ENCODE assay signal across 23 cellular contexts in genomic region chr7:87427289-87427688, GRCh38. TPM values are rescaled to one million over a fixed set of nuclear protein-coding genes. Genes with fewer than 3 reads are reported as not detected.
DNase-seq lines count a peak whose midpoint lies in the region; ATAC-seq, FAIRE-seq and TF ChIP-seq lines count a peak whose summit lies in the region.
"Had no signal": no experiment of that assay in that cellular context is flagged by ENCODE, and none has a peak within 500 bp of the region (broad histone marks: within the 10 kb centered on the region; RNA-seq: fewer than 3 reads in every experiment).

No MANE protein-coding gene starts in this region.

- TF ChIP-seq CTCF in liver (IDR thresholded peaks at IDR 0.05; ENCODE audit: low read depth, low read length, missing input control): no peak
- no peak for TF ChIP-seq CTCF in HepG2 (CRISPR knock-in tag; IDR thresholded peaks at IDR 0.05)
- no peak for TF ChIP-seq CTCF in epithelial cell of esophagus (IDR thresholded peaks at IDR 0.05; ENCODE audit: insufficient read depth, low read depth, low read length, missing control alignments)
- no peak for TF ChIP-seq CTCF in mucosa of descending colon (IDR thresholded peaks at IDR 0.05)
- TF ChIP-seq CTCF in Caco-2 (IDR thresholded peaks at IDR 0.05; ENCODE audit: insufficient read depth in 1 of 2, low read depth in 1 of 2, low read length in 1 of 2, severe bottlenecking in 1 of 2, unreplicated experiment in 1 of 2): no peak

- no peak for TF ChIP-seq POLR2A in HepG2 (IDR thresholded peaks at IDR 0.05; ENCODE audit: insufficient read depth in 1 of 2, low read depth in 2 of 2, low read length in 2 of 2)

- H3K27ac ChIP-seq in liver (ENCODE audit: low read depth in 1 of 2, low read length in 2 of 2): no peak overlapping the region
- no peak overlapping the region for H3K27ac ChIP-seq in HepG2 (ENCODE audit: extremely low read length, insufficient read depth, low read length)
- H3K27ac ChIP-seq: A549, GM23248, SK-N-MC had no signal

- H3K79me2 ChIP-seq in HepG2 (ENCODE audit: insufficient read depth, low read length): no peaks in the 10 kb centered on the region

- DNase-seq in HepG2 (ENCODE audit: low spot score): no peak
- peak; percentile 19 for DNase-seq in epithelial cell of esophagus (ENCODE audit: low read depth)
- DNase-seq in mucosa of descending colon: peak in 1 of 3 donors; percentile 22
- DNase-seq in NCI-H2196 treated with DMSO at 0.1 percent for 48 hours (lab: John Stamatoyannopoulos, UW; ENCODE audit: unreplicated experiment): no peak
- DNase-seq in Caco-2: no peak
- DNase-seq in NCI-H524 treated with DMSO at 0.1 percent for 48 hours (lab: John Stamatoyannopoulos, UW): no peak
- DNase-seq: BE2C; CD4-positive, CD25-positive, alpha-beta regulatory T cell; DMS79; GM23248; H9; HFFc6; NCI-H1694 treated with DMSO at 0.1 percent for 48 hours; NCI-H2081 treated with DMSO at 0.1 percent for 48 hours; NCI-H446; NCI-H526 treated with DMSO at 0.1 percent for 48 hours; OCI-M1; SHP77; SW 1271 had no signal

- 95% methylated on average over 3 of the region's 3 CpGs for WGBS in liver
- WGBS in HepG2 (ENCODE audit: low lambda C conversion rate): 100% methylated on average over 3 of the region's 3 CpGs

- intact Hi-C loops in HepG2 (cut with micrococcal nuclease; ENCODE audit: unreplicated experiment) (no loop called here), mucosa of descending colon (cut with DNase I, micrococcal nuclease) (no loop called here), Caco-2 (cut with micrococcal nuclease; ENCODE audit: unreplicated experiment) (no loop called here)

- CTCF ChIA-PET in HepG2 (lab: Yijun Ruan, JAX; ENCODE audit: low intra/inter-chr PET ratio, low total read pairs) (no interaction called here), Caco-2 (lab: Charles Lee) (no interaction called here)

- H3K27me3 ChIP-seq in liver (ENCODE audit: control insufficient read depth in 4 of 4, insufficient read depth in 4 of 4, low read length in 3 of 4) (no peaks in the 10 kb centered on the region), HepG2 (ENCODE audit: control insufficient read depth in 1 of 2, insufficient read depth in 2 of 2, low read length in 2 of 2) (no peaks in the 10 kb centered on the region), Caco-2 (replicated peaks; ENCODE audit: control insufficient read depth, insufficient read depth, low read length) (no peaks in the 10 kb centered on the region)
- H3K27me3 ChIP-seq: BE2C had no signal

- no TSS peak for BruUV-seq in HepG2 (replicated peaks; lab: Mats Ljungman, UMichigan)
- no TSS peak for BruUV-seq in Caco-2 (replicated peaks; lab: Mats Ljungman, UMichigan)

- POLR2A ChIA-PET in HepG2 (lab: Yijun Ruan, JAX): no interaction called here
- POLR2A ChIA-PET in Caco-2 (lab: Charles Lee): no interaction called here

- H3K9ac ChIP-seq in liver (ENCODE audit: low read depth in 1 of 2, low read length in 2 of 2) (no peak overlapping the region), HepG2 (ENCODE audit: insufficient read depth, low read depth, low read length) (no peak overlapping the region)
- H3K9ac ChIP-seq: GM23248 had no signal

- H3K4me3 Mint-ChIP-seq in Caco-2 (ENCODE audit: unreplicated experiment): no peak overlapping the region
- H3K4me3 Mint-ChIP-seq: CD4-positive, CD25-positive, alpha-beta regulatory T cell; H9; HFFc6; IgD-negative memory B cell had no signal

- H3K4me2 ChIP-seq in HepG2 (ENCODE audit: low read depth, low read length): no peak overlapping the region
- H3K4me2 ChIP-seq: A549 had no signal

- no peak for FAIRE-seq in HepG2 (lab: Jason Lieb, UNC)
- FAIRE-seq: A549 had no signal

- TF ChIP-seq EP300 in HepG2 (IDR thresholded peaks at IDR 0.05; ENCODE audit: low read depth in 2 of 2, low read length in 2 of 2) (no peak), HepG2 (CRISPR knock-in tag; IDR thresholded peaks at IDR 0.05; ENCODE audit: borderline replicate concordance) (no peak)

- no peaks in the 10 kb centered on the region for H3K4me1 Mint-ChIP-seq in Caco-2 (ENCODE audit: low read depth, unreplicated experiment)
- H3K4me1 Mint-ChIP-seq: CD4-positive, CD25-positive, alpha-beta regulatory T cell; H9 had no signal

- ATAC-seq in HepG2: no peak
- peak; percentile 45 for ATAC-seq in mucosa of descending colon
- ATAC-seq: A549 had no signal

- no peaks in the 10 kb centered on the region for H3K9me3 Mint-ChIP-seq in Caco-2 (ENCODE audit: unreplicated experiment)
- H3K9me3 Mint-ChIP-seq: H9, HFFc6, IgD-negative memory B cell had no signal

- no peaks in the 10 kb centered on the region for H3K27me3 Mint-ChIP-seq in Caco-2 (ENCODE audit: insufficient read depth, unreplicated experiment)
- H3K27me3 Mint-ChIP-seq: IgD-negative memory B cell had no signal

- H3K36me3 ChIP-seq in liver (ENCODE audit: control insufficient read depth in 4 of 4, insufficient read depth in 3 of 4, low read depth in 1 of 4, low read length in 3 of 4) (peaks cover 5 to 72% (median 70%) of the 10 kb centered on the region in 4 donors), HepG2 (replicated peaks in 1 of 2; ENCODE audit: control insufficient read depth in 1 of 2, insufficient read depth in 2 of 2, low read length in 2 of 2) (peaks cover 2 to 51% of the 10 kb centered on the region in 2 experiments), mucosa of descending colon (ENCODE audit: low read depth) (no peaks in the 10 kb centered on the region), Caco-2 (ENCODE audit: control insufficient read depth, insufficient read depth, low read length) (no peaks in the 10 kb centered on the region)
- H3K36me3 ChIP-seq: BE2C had no signal

- no peak overlapping the region for H2AFZ ChIP-seq in HepG2 (ENCODE audit: low read length)
- H2AFZ ChIP-seq: GM23248 had no signal

- no peaks in the 10 kb centered on the region for H3K36me3 Mint-ChIP-seq in Caco-2 (ENCODE audit: insufficient read depth, unreplicated experiment)
- H3K36me3 Mint-ChIP-seq: CD4-positive, CD25-positive, alpha-beta regulatory T cell had no signal

- TF ChIP-seq RAD21 in liver (IDR thresholded peaks at IDR 0.05) (no peak), HepG2 (CRISPR knock-in tag; IDR thresholded peaks at IDR 0.05) (no peak)

- H3K4me1 ChIP-seq in liver (ENCODE audit: control insufficient read depth in 4 of 4, insufficient read depth in 4 of 4, low read length in 3 of 4): no peaks in the 10 kb centered on the region
- no peaks in the 10 kb centered on the region for H3K4me1 ChIP-seq in HepG2 (ENCODE audit: insufficient read depth, low read length)
- no peaks in the 10 kb centered on the region for H3K4me1 ChIP-seq in mucosa of descending colon (ENCODE audit: low read depth)
- no peaks in the 10 kb centered on the region for H3K4me1 ChIP-seq in Caco-2
- H3K4me1 ChIP-seq: A549, BE2C had no signal

- H4K20me1 ChIP-seq in HepG2 (ENCODE audit: insufficient read depth, low read length): no peaks in the 10 kb centered on the region

- no peaks in the 10 kb centered on the region for H3K9me3 ChIP-seq in liver (ENCODE audit: control insufficient read depth in 4 of 4, low read length in 3 of 4)
- no peaks in the 10 kb centered on the region for H3K9me3 ChIP-seq in HepG2 (ENCODE audit: low read length)
- no peaks in the 10 kb centered on the region for H3K9me3 ChIP-seq in mucosa of descending colon
- H3K9me3 ChIP-seq in Caco-2: no peaks in the 10 kb centered on the region
- H3K9me3 ChIP-seq: A549, BE2C had no signal

- no peak overlapping the region for H3K27ac Mint-ChIP-seq in Caco-2 (ENCODE audit: unreplicated experiment)
- H3K27ac Mint-ChIP-seq: CD4-positive, CD25-positive, alpha-beta regulatory T cell; HFFc6; IgD-negative memory B cell had no signal

- H3K4me3 ChIP-seq in liver (ENCODE audit: low read depth in 1 of 3, low read length in 3 of 3) (no peak overlapping the region), HepG2 (replicated peaks in 1 of 3; ENCODE audit: insufficient read depth in 1 of 3, low read depth in 2 of 3, low read length in 3 of 3) (no peak overlapping the region), epithelial cell of esophagus (ENCODE audit: low read length) (no peak overlapping the region), mucosa of descending colon (no peak overlapping the region), Caco-2 (ENCODE audit: low read depth, low read length) (no peak overlapping the region)
- H3K4me3 ChIP-seq: A549, GM23248, SK-N-MC had no signal

- in situ Hi-C loops in HepG2 (cut with HindIII; ENCODE audit: extremely low pct_ligation_motif_present, low pct_unique_long_range_greater_than_20kb): no loop called here

TF ChIP-seq in liver, 16 proteins besides CTCF, POLR2A, EP300 and RAD21 (continues in another document):
- TF ChIP-seq YY1 (IDR thresholded peaks at IDR 0.05): no peak

RNA-seq across cellular contexts. Expression of gene ABCB4, which starts 48.2 kb away (rescaled TPM):
- total RNA-seq in liver (100 to 1,000 TPM in 1 of 2 donors, 1 to 10 TPM in 1; 6.7 to 409 TPM), HepG2 (2016; rRNA removed; fragmentation: Illumina TruSeq; extraction: Trizol) (10.8 and 32.4 TPM in 2 replicates), mucosa of descending colon (1 to 10 TPM in 2 of 3 donors, under 1 TPM in 1; 0.65 to 1.4 (median 1.2) TPM), Caco-2 (2022) (0.18 and 0.21 TPM in 2 replicates)
- polyA plus RNA-seq in liver (10 to 100 TPM; 61.5 to 93.8 TPM), HepG2 (2011; rRNA removed) (18.0 and 20.8 TPM in 2 replicates)
- 9.0 and 9.2 TPM in 2 replicates for total RNA-seq in HepG2 (2016; cell fraction: cytosol; rRNA removed; fragmentation: Illumina TruSeq; extraction: Trizol; ENCODE audit: low read depth)
- 9.9 and 29.3 TPM in 2 replicates for total RNA-seq in HepG2 (2016; cell fraction: insoluble cytoplasmic fraction; rRNA removed; fragmentation: Illumina TruSeq; extraction: Trizol)
- total RNA-seq in HepG2 (2016; cell fraction: membrane; rRNA removed; fragmentation: Illumina TruSeq; extraction: Trizol): 7.7 and 8.5 TPM in 2 replicates
- 62.5 and 66.2 TPM in 2 replicates for total RNA-seq in HepG2 (2016; cell fraction: nucleus; rRNA removed; fragmentation: Illumina TruSeq; extraction: Trizol)
- 12.2 and 13.6 TPM in 2 replicates for polyA plus RNA-seq in HepG2 (2011; cell fraction: cytosol; rRNA removed)
- polyA plus RNA-seq in HepG2 (2011; cell fraction: nucleus; rRNA removed): 26.5 and 32.9 TPM in 2 replicates
- 15.0 and 18.7 TPM in 2 replicates for polyA plus RNA-seq in HepG2 (2012)
- polyA plus RNA-seq in HepG2 (2016; cell fraction: cytosol; fragmentation: Illumina TruSeq; extraction: Trizol; ENCODE audit: low read depth): 2.1 TPM in 2 replicates
- 7.5 and 9.1 TPM in 2 replicates for polyA plus RNA-seq in HepG2 (2016; cell fraction: insoluble cytoplasmic fraction; fragmentation: Illumina TruSeq; extraction: Trizol; ENCODE audit: low read depth)
- polyA plus RNA-seq in HepG2 (2016; cell fraction: membrane; fragmentation: Illumina TruSeq; extraction: Trizol; ENCODE audit: low read depth): 3.6 and 5.2 TPM in 2 replicates
- 34.8 and 50.0 TPM in 2 replicates for polyA plus RNA-seq in HepG2 (2016; cell fraction: nucleus; fragmentation: Illumina TruSeq; extraction: Trizol; ENCODE audit: insufficient read depth, low read depth)
- 17.4 TPM in 1 of 2 replicates, not detected in the other for polyA minus RNA-seq in HepG2 (2011; rRNA and poly(A)+ RNA removed; ENCODE audit: low replicate concordance)
- polyA minus RNA-seq in HepG2 (2011; cell fraction: cytosol; rRNA and poly(A)+ RNA removed): 12.0 and 22.4 TPM in 2 replicates
- 124 and 138 TPM in 2 replicates for polyA minus RNA-seq in HepG2 (2011; cell fraction: nucleus; rRNA and poly(A)+ RNA removed)
- total RNA-seq: CD4-positive, CD25-positive, alpha-beta regulatory T cell had no signal
- polyA plus RNA-seq: CD4-positive, CD25-positive, alpha-beta regulatory T cell had no signal
